Comparison of ENCODE assay signal across 12 cellular contexts in genomic region chr4:168796362-168797106, GRCh38.
A peak's percentile ranks its signal among the peaks of the same experiment; 100 is the strongest.
DNase-seq lines count a peak whose midpoint lies in the region; ATAC-seq, FAIRE-seq and TF ChIP-seq lines count a peak whose summit lies in the region.
"Had no signal": no experiment of that assay in that cellular context is flagged by ENCODE, and none has a peak within 500 bp of the region (broad histone marks: within the 10 kb centered on the region; RNA-seq: fewer than 3 reads in every experiment).

No MANE protein-coding gene starts in this region.

- TF ChIP-seq CTCF in coronary artery (IDR thresholded peaks at IDR 0.05): no peak
- no peak for TF ChIP-seq CTCF in lower lobe of right lung (IDR thresholded peaks at IDR 0.05)

- peaks cover 8% of the 10 kb centered on the region for H3K4me1 ChIP-seq in lower lobe of right lung

- no peaks in the 10 kb centered on the region for H3K36me3 ChIP-seq in lower lobe of right lung

- DNase-seq in A172 (ENCODE audit: low spot score): peak; percentile 71
- peak; percentile 87 for DNase-seq in LoVo (ENCODE audit: low spot score)
- peak; percentile 53 for DNase-seq in coronary artery (ENCODE audit: low spot score)
- DNase-seq in lower lobe of right lung: no peak
- DNase-seq in NCI-H2029 treated with DMSO at 0.1 percent for 48 hours (lab: John Stamatoyannopoulos, UW): no peak
- no peak for DNase-seq in NCI-H128 (lab: John Stamatoyannopoulos, UW; ENCODE audit: unreplicated experiment)
- DNase-seq in GM19239 (ENCODE audit: insufficient read length, low spot score): no peak
- DNase-seq: activated gamma-delta T cell, H7 had no signal

- H3K9me3 ChIP-seq in lower lobe of right lung: no peaks in the 10 kb centered on the region

- FAIRE-seq in GM19239 (lab: Jason Lieb, UNC): no peak
- FAIRE-seq: GM12892 had no signal

- intact Hi-C loops in lower lobe of right lung (cut with DNase I): no loop called here

- H3K4me3 ChIP-seq in coronary artery: no peak overlapping the region
- H3K4me3 ChIP-seq in lower lobe of right lung: no peak overlapping the region

- ATAC-seq in lower lobe of right lung (peak; percentile 46 to 63), GM18868 (IDR thresholded peaks at IDR 0.05; ENCODE audit: unreplicated experiment) (no peak)

- H3K27me3 ChIP-seq in lower lobe of right lung (ENCODE audit: low read depth): no peaks in the 10 kb centered on the region

- H3K27ac ChIP-seq in coronary artery (peak overlapping the region in 1 of 2 donors; percentile 3), lower lobe of right lung (no peak overlapping the region)
- H3K27ac ChIP-seq: VCaP had no signal

Comparison
In these comparisons a context has a peak if more than half of its experiments do, and no peak if none do; other contexts are left out.
1. DNase-seq: peak in A172 (single experiment), LoVo (single experiment) and coronary artery (single experiment); none in lower lobe of right lung (single experiment), NCI-H2029 treated with DMSO at 0.1 percent for 48 hours (single experiment), NCI-H128 (single experiment) and GM19239 (single experiment).